ENCODE assay signal across 13 cellular contexts in the genomic region with DNA sequence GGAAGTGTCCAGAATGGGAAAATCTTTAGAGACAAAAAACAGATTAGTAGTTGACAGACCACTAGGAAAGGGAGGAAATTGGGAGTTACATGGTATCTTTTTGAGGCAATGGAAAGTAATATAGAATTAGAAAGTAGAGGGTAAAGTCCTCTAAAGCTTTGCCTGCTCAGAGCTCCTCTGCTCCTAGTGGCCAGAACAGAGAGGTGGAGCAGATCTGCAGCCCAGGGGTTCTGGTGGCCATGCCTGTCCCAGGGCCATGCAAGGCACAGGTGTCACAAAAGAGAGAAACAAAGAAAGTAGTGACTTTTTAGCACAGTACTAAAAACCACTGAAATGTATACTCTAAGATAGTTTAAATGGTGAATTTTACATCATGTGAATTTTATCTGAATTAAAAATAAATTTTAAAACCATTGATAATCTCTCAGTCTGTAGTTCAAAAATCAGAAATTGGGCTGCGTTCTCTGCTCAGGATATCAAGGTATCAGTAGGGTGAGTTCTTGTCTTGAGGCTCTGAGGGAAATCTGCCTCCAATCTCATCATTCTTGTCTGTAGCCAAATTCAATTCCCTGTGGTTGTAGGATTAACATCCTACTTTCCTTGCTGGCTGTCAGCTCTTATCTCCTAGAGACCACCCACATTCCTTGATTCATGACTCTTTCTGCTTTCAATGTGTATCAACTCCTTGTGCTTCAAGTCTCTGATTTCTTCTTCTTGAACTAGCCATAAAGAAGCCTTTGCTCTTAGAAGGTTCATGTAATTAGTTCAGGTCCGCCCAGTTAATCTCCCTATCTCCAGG. TPM values are rescaled to one million over a fixed set of nuclear protein-coding genes. Genes with fewer than 3 reads are reported as not detected.
DNase-seq lines count a peak whose midpoint lies in the region; ATAC-seq and TF ChIP-seq lines count a peak whose summit lies in the region.
"Had no signal": no experiment of that assay in that cellular context is flagged by ENCODE, and none has a peak within 500 bp of the region (broad histone marks: within the 10 kb centered on the region; RNA-seq: fewer than 3 reads in every experiment).

No MANE protein-coding gene starts in this region.

- H3K27ac Mint-ChIP-seq in neural progenitor cell: no peak overlapping the region
- H3K27ac Mint-ChIP-seq: CD14-positive monocyte had no signal

- no peak overlapping the region for H3K27ac ChIP-seq in MM.1S (ENCODE audit: low read length)
- H3K27ac ChIP-seq in brain microvascular endothelial cell: no peak overlapping the region
- no peak overlapping the region for H3K27ac ChIP-seq in neural progenitor cell
- H3K27ac ChIP-seq: epithelial cell of prostate had no signal

- H3K27me3 ChIP-seq in MM.1S (replicated peaks; ENCODE audit: insufficient read depth, low read length) (no peaks in the 10 kb centered on the region), brain microvascular endothelial cell (replicated peaks) (no peaks in the 10 kb centered on the region), neural progenitor cell (no peaks in the 10 kb centered on the region)

- H2AFZ ChIP-seq in MM.1S (ENCODE audit: low read length) (no peak overlapping the region), neural progenitor cell (replicated peaks) (no peak overlapping the region)

- H3K36me3 ChIP-seq in MM.1S (replicated peaks; ENCODE audit: insufficient read depth, low read length) (no peaks in the 10 kb centered on the region), brain microvascular endothelial cell (replicated peaks) (no peaks in the 10 kb centered on the region), neural progenitor cell (no peaks in the 10 kb centered on the region)

- H3K9me2 ChIP-seq in MM.1S (replicated peaks; ENCODE audit: insufficient read depth, low read length): no peaks in the 10 kb centered on the region

- H3K4me3 Mint-ChIP-seq in neural progenitor cell: no peak overlapping the region
- H3K4me3 Mint-ChIP-seq: CD14-positive monocyte had no signal

- DNase-seq in GM12865 (ENCODE audit: low read depth) (no peak), MM.1S (no peak), brain microvascular endothelial cell (no peak), neural progenitor cell (ENCODE audit: low spot score) (peak; percentile 28)
- DNase-seq: activated T-cell treated with anti-CD3 and anti-CD28 coated beads, Interleukin-2, amount 50 U/mL, for 48 hours; KBM-7; NCI-H1436; NCI-H510A treated with DMSO at 0.1 percent for 48 hours had no signal

- peak; percentile 19 for TF ChIP-seq CTCF in GM12865 (IDR thresholded peaks at IDR 0.05; ENCODE audit: insufficient read depth, low read depth, low read length, missing control alignments)
- peak; percentile 5; the same call in 1 of the 2 replicates for TF ChIP-seq CTCF in MM.1S (IDR thresholded peaks at IDR 0.05; ENCODE audit: low read length)
- peak; percentile 54 for TF ChIP-seq CTCF in brain microvascular endothelial cell (IDR thresholded peaks at IDR 0.05; ENCODE audit: low read depth, low read length, missing control alignments)
- peak; percentile 37 for TF ChIP-seq CTCF in neural progenitor cell (IDR thresholded peaks at IDR 0.05)

- H4K20me1 ChIP-seq in MM.1S (ENCODE audit: insufficient read depth, low read length) (no peaks in the 10 kb centered on the region), neural progenitor cell (ENCODE audit: low read depth) (no peaks in the 10 kb centered on the region)

- H3K36me3 Mint-ChIP-seq in neural progenitor cell: peaks cover 53% of the 10 kb centered on the region
- H3K36me3 Mint-ChIP-seq: CD14-positive monocyte had no signal

- in situ Hi-C loops in brain microvascular endothelial cell (cut with HindIII; ENCODE audit: low pct_ligation_motif_present, low sequenced_read_pairs): no loop called here

- H3K4me2 ChIP-seq in MM.1S (ENCODE audit: low read depth, low read length): no peak overlapping the region
- H3K4me2 ChIP-seq in neural progenitor cell: no peak overlapping the region

- H3K4me3 ChIP-seq in GM12865 (ENCODE audit: low read depth, low read length) (no peak overlapping the region), MM.1S (ENCODE audit: low read length) (no peak overlapping the region), brain microvascular endothelial cell (ENCODE audit: low read depth, low read length) (no peak overlapping the region), neural progenitor cell (no peak overlapping the region)

- peaks cover 11% of the 10 kb centered on the region for H3K27me3 Mint-ChIP-seq in neural progenitor cell (ENCODE audit: insufficient read depth, low read depth)

- no peaks in the 10 kb centered on the region for H3K4me1 ChIP-seq in MM.1S (ENCODE audit: low read length)
- H3K4me1 ChIP-seq in neural progenitor cell: no peaks in the 10 kb centered on the region

- H3K79me2 ChIP-seq in MM.1S (ENCODE audit: low read length) (no peaks in the 10 kb centered on the region), neural progenitor cell (ENCODE audit: low read depth) (no peaks in the 10 kb centered on the region)

- H3K9me3 ChIP-seq in MM.1S (replicated peaks; ENCODE audit: insufficient read depth, low read length) (no peaks in the 10 kb centered on the region), neural progenitor cell (ENCODE audit: low read depth) (no peaks in the 10 kb centered on the region)

- H3K9ac ChIP-seq in MM.1S (ENCODE audit: low read length) (no peak overlapping the region), neural progenitor cell (no peak overlapping the region)

- peaks cover 68% of the 10 kb centered on the region for H3K9me3 Mint-ChIP-seq in neural progenitor cell

- H3K4me1 Mint-ChIP-seq in neural progenitor cell: peaks cover 5% of the 10 kb centered on the region
- H3K4me1 Mint-ChIP-seq: CD14-positive monocyte had no signal

- H3F3A ChIP-seq in MM.1S (ENCODE audit: insufficient read depth, low read length) (no peaks in the 10 kb centered on the region), neural progenitor cell (ENCODE audit: low read depth) (no peaks in the 10 kb centered on the region)

- no peak for ATAC-seq in GM19351 (IDR thresholded peaks at IDR 0.05; ENCODE audit: unreplicated experiment)
- ATAC-seq in HG02852 (IDR thresholded peaks at IDR 0.05; ENCODE audit: unreplicated experiment): no peak
- no peak for ATAC-seq in GM21526 (IDR thresholded peaks at IDR 0.05; ENCODE audit: low FRiP score, unreplicated experiment)

RNA-seq across cellular contexts. Expression of gene PYGO1, which starts 23.6 kb away (rescaled TPM):
- total RNA-seq in neural progenitor cell (ENCODE audit: low replicate concordance): 8.6 and 9.3 TPM in 2 replicates

RNA-seq across cellular contexts. Expression of gene DNAAF4, which starts 56.5 kb away (rescaled TPM):
- 5.7 and 10.0 TPM in 2 replicates for total RNA-seq in neural progenitor cell (ENCODE audit: low replicate concordance)
